ENCODE assay signal across 8 cellular contexts in genomic region chr10:75226055-75226454, GRCh38. TPM values are rescaled to one million over a fixed set of nuclear protein-coding genes. Genes with fewer than 3 reads are reported as not detected.
DNase-seq lines count a peak whose midpoint lies in the region; ATAC-seq and TF ChIP-seq lines count a peak whose summit lies in the region.

No MANE protein-coding gene starts in this region.

- H3K18ac ChIP-seq in mesenchymal stem cell (ENCODE audit: low read depth in 1 of 2, low read length in 2 of 2): peak overlapping the region in 1 of 2 experiments; percentile 6

- no peak overlapping the region for H2BK15ac ChIP-seq in mesenchymal stem cell (ENCODE audit: low read depth, poor library complexity, severe bottlenecking)

- no peak overlapping the region for H3K14ac ChIP-seq in mesenchymal stem cell (ENCODE audit: low read length in 2 of 2)

- peak overlapping the region; percentile 82 for H3K9ac ChIP-seq in mesenchymal stem cell (ENCODE audit: low read length)

- peak overlapping the region; percentile 51 for H3K27ac Mint-ChIP-seq in activated CD4-positive, alpha-beta T cell treated with anti-CD3 and anti-CD28 coated beads for 36 hours

- CTCF ChIA-PET in activated CD4-positive, alpha-beta T cell treated with anti-CD3 and anti-CD28 coated beads for 36 hours (lab: Charles Lee): interaction anchor here (0.7 to 3.0 kb wide), 5 partner anchors 10 to 658 kb away, joined by 3 to 11 read pairs (median 6); partner anchors contain the start of gene VDAC2

- H3K79me1 ChIP-seq in mesenchymal stem cell (replicated peaks; ENCODE audit: low read length, poor library complexity, severe bottlenecking): no peaks in the 10 kb centered on the region

- no peak overlapping the region for H2BK5ac ChIP-seq in mesenchymal stem cell (ENCODE audit: low read depth, low read length, poor library complexity, severe bottlenecking)

- WGBS in mesenchymal stem cell: 17% methylated on average over 1 of the region's 3 CpGs
- WGBS in testis, 2 donors: 36 to 37% methylated on average over 3 of the region's 3 CpGs

- H3K4me3 ChIP-seq in mesenchymal stem cell (ENCODE audit: insufficient read depth in 1 of 2, low read depth in 1 of 2, low read length in 2 of 2) (peak overlapping the region in 1 of 2 experiments; percentile 7), testis (no peak overlapping the region)

- POLR2A ChIA-PET in activated CD4-positive, alpha-beta T cell treated with anti-CD3 and anti-CD28 coated beads for 36 hours (lab: Charles Lee): interaction anchor here (1.1 kb wide), 1 partner anchor 15 kb away, joined by 6 read pairs; the partner anchor contains the start of gene VDAC2

- no peak for ATAC-seq in activated CD4-positive, alpha-beta T cell treated with anti-CD3 and anti-CD28 coated beads for 36 hours
- ATAC-seq in HG02970 (IDR thresholded peaks at IDR 0.05; ENCODE audit: low FRiP score, unreplicated experiment): no peak
- no peak for ATAC-seq in omental fat pad (ENCODE audit: low FRiP score)

- no peaks in the 10 kb centered on the region for H3K9me3 Mint-ChIP-seq in activated CD4-positive, alpha-beta T cell treated with anti-CD3 and anti-CD28 coated beads for 36 hours (ENCODE audit: low read depth)

- H3K4me2 ChIP-seq in mesenchymal stem cell (ENCODE audit: low read length, poor library complexity, severe bottlenecking): no peak overlapping the region

- H3K4ac ChIP-seq in mesenchymal stem cell (ENCODE audit: low read depth in 1 of 2, low read length in 2 of 2): no peak overlapping the region

- H3K36me3 Mint-ChIP-seq in activated CD4-positive, alpha-beta T cell treated with anti-CD3 and anti-CD28 coated beads for 36 hours (ENCODE audit: low read depth): peaks cover 54% of the 10 kb centered on the region

- DNase-seq in activated CD4-positive, alpha-beta T cell treated with anti-CD3 and anti-CD28 coated beads for 36 hours: no peak
- no peak for DNase-seq in activated CD4-positive, alpha-beta T cell treated with anti-CD3 and anti-CD28 coated beads, Interleukin-2, amount 50 U/mL, for 1 hour
- DNase-seq in caudate nucleus (lab: John Stamatoyannopoulos, UW) (no peak), mesenchymal stem cell (peak; percentile 63), testis (no peak), omental fat pad (ENCODE audit: low spot score) (no peak), cerebellar cortex (ENCODE audit: low spot score) (no peak)

- no peak overlapping the region for H4K8ac ChIP-seq in mesenchymal stem cell (ENCODE audit: low read length)

- H3K27me3 Mint-ChIP-seq in activated CD4-positive, alpha-beta T cell treated with anti-CD3 and anti-CD28 coated beads for 36 hours: no peaks in the 10 kb centered on the region

- H2AK5ac ChIP-seq in mesenchymal stem cell (ENCODE audit: low read length, severe bottlenecking): no peak overlapping the region

- peak overlapping the region; percentile 72 for H3K27ac ChIP-seq in caudate nucleus (ENCODE audit: low read depth, low read length)
- H3K27ac ChIP-seq in mesenchymal stem cell (ENCODE audit: low read length, poor library complexity, severe bottlenecking): peak overlapping the region; percentile 64
- peak overlapping the region; percentile 82 to 92 for H3K27ac ChIP-seq in testis

- H2BK12ac ChIP-seq in mesenchymal stem cell (ENCODE audit: low read length in 2 of 2): no peak overlapping the region

- peaks cover 56% of the 10 kb centered on the region for H3K4me1 Mint-ChIP-seq in activated CD4-positive, alpha-beta T cell treated with anti-CD3 and anti-CD28 coated beads for 36 hours

- no peak overlapping the region for H3K23ac ChIP-seq in mesenchymal stem cell (ENCODE audit: low read length in 2 of 2)

- no peak overlapping the region for H4K91ac ChIP-seq in mesenchymal stem cell (ENCODE audit: low read length)

- TF ChIP-seq POLR2A in testis (IDR thresholded peaks at IDR 0.05): no peak

- H3K9me3 ChIP-seq in mesenchymal stem cell (ENCODE audit: control insufficient read depth, low read length) (no peaks in the 10 kb centered on the region), testis (no peaks in the 10 kb centered on the region)

- H3K4me1 ChIP-seq in mesenchymal stem cell (ENCODE audit: control insufficient read depth, insufficient read depth, low read depth, low read length): peaks cover 15% of the 10 kb centered on the region
- peaks cover 40% of the 10 kb centered on the region for H3K4me1 ChIP-seq in testis

- no peak overlapping the region for H2BK120ac ChIP-seq in mesenchymal stem cell (ENCODE audit: low read depth, low read length)

- no peak overlapping the region for H3K4me3 Mint-ChIP-seq in activated CD4-positive, alpha-beta T cell treated with anti-CD3 and anti-CD28 coated beads for 36 hours

- intact Hi-C loops in activated CD4-positive, alpha-beta T cell treated with anti-CD3 and anti-CD28 coated beads for 36 hours (cut with DNase I, micrococcal nuclease): no loop called here
- intact Hi-C loops in testis (cut with DNase I; ENCODE audit: low total_unique reads): no loop called here

- TF ChIP-seq CTCF in testis (IDR thresholded peaks at IDR 0.05) (no peak), omental fat pad (IDR thresholded peaks at IDR 0.05) (no peak)

- H3K27me3 ChIP-seq in mesenchymal stem cell (ENCODE audit: control insufficient read depth in 1 of 2, insufficient read depth in 1 of 2, low read length in 2 of 2): no peaks in the 10 kb centered on the region
- H3K27me3 ChIP-seq in testis: no peaks in the 10 kb centered on the region

- H3K36me3 ChIP-seq in mesenchymal stem cell (ENCODE audit: control insufficient read depth in 1 of 2, insufficient read depth in 2 of 2, low read depth in 1 of 2, low read length in 2 of 2): peaks cover 20 to 82% of the 10 kb centered on the region in 2 experiments
- H3K36me3 ChIP-seq in testis (ENCODE audit: low read depth, missing control alignments): no peaks in the 10 kb centered on the region

- no peak overlapping the region for H2AFZ ChIP-seq in mesenchymal stem cell (ENCODE audit: low read depth, low read length)

RNA-seq across cellular contexts. Expression of gene COMTD1, which starts 9.7 kb away (rescaled TPM):
- 10 to 100 TPM; 28.1 to 41.0 TPM for total RNA-seq in activated CD4-positive, alpha-beta T cell treated with anti-CD3 and anti-CD28 coated beads for 36 hours
- 11.1 TPM for polyA plus RNA-seq in mesenchymal stem cell (2013, experiment 1 of 2)
- 8.8 TPM for polyA plus RNA-seq in mesenchymal stem cell (2013, experiment 2 of 2)
- total RNA-seq in testis: 10 to 100 TPM; 18.8 to 22.8 TPM
- 8.1 TPM for polyA plus RNA-seq in testis (ENCODE audit: insufficient read depth, low read depth, low replicate concordance)
- 10 to 100 TPM; 16.1 to 30.6 (median 24.3) TPM for total RNA-seq in omental fat pad

RNA-seq across cellular contexts. Expression of gene VDAC2, which starts 15.5 kb away (rescaled TPM):
- total RNA-seq in activated CD4-positive, alpha-beta T cell treated with anti-CD3 and anti-CD28 coated beads for 36 hours: 100 to 1,000 TPM; 122 to 233 TPM
- polyA plus RNA-seq in mesenchymal stem cell (2013, experiment 1 of 2): 152 TPM
- 153 TPM for polyA plus RNA-seq in mesenchymal stem cell (2013, experiment 2 of 2)
- total RNA-seq in testis: 100 to 1,000 TPM; 105 to 111 TPM
- polyA plus RNA-seq in testis (ENCODE audit: insufficient read depth, low read depth, low replicate concordance): 234 TPM
- total RNA-seq in omental fat pad: 100 to 1,000 TPM; 111 to 143 (median 131) TPM
